In the genomic region with DNA sequence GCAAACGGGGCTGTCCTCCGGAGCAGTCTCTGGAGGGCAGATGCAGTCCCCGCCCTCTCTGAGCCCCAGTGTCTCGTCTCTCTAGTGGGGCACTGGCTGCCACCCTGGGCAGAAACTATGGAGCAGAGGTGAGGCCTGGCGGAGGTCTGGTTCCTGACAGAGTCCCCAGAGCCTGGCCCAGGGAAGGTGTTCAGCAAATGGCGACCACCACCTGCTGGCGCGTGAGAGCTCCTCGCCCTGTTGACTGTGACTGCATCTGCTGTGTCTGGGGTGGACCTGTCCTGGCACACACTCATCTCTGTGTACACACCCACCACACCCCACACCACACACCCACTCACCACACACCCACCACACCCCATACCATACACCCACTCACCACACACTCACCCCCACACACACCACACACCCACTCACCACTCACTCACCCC, we compare ENCODE assay signal across 14 cellular contexts.
"Had no signal": no experiment of that assay in that cellular context is flagged by ENCODE, and none has a peak within 500 bp of the region (broad histone marks: within the 10 kb centered on the region; RNA-seq: fewer than 3 reads in every experiment).

No MANE protein-coding gene starts in this region.

- H3K36me3 Mint-ChIP-seq: activated naive CD4-positive, alpha-beta T cell treated with anti-CD3 and anti-CD28 coated beads, Interleukin-2, amount 50 U/mL, for 24 hours had no signal

- H3K9me3 Mint-ChIP-seq: activated naive CD4-positive, alpha-beta T cell treated with anti-CD3 and anti-CD28 coated beads, Interleukin-2, amount 50 U/mL, for 24 hours; neural progenitor cell had no signal

- DNase-seq: activated CD4-positive, CD25-positive, alpha-beta regulatory T cell; activated CD8-positive, alpha-beta memory T cell treated with anti-CD3 and anti-CD28 coated beads, Interleukin-2, amount 50 U/mL, for 4 hours; amniotic stem cell; brain microvascular endothelial cell; dorsolateral prefrontal cortex; mesenchymal stem cell; SK-N-SH; stimulated activated CD4-positive, alpha-beta T cell treated with anti-CD3 and anti-CD28 coated beads, Interleukin-2, amount 100 ng/mL, for 48 hours; transverse colon had no signal

- H3K27ac Mint-ChIP-seq: activated naive CD4-positive, alpha-beta T cell treated with anti-CD3 and anti-CD28 coated beads, Interleukin-2, amount 50 U/mL, for 24 hours; neural progenitor cell had no signal

- H3K36me3 ChIP-seq: brain microvascular endothelial cell, left lung, neural progenitor cell, pancreas, transverse colon had no signal

- H3K9ac ChIP-seq: neural progenitor cell, SK-N-SH had no signal

- H3K4me1 ChIP-seq: esophagus muscularis mucosa, left lung, neural progenitor cell, pancreas, transverse colon had no signal

- H3K27me3 Mint-ChIP-seq: activated naive CD4-positive, alpha-beta T cell treated with anti-CD3 and anti-CD28 coated beads, Interleukin-2, amount 50 U/mL, for 24 hours had no signal

- H3K9me3 ChIP-seq: esophagus muscularis mucosa, left lung, pancreas, SK-N-SH, transverse colon had no signal

- H3K9me2 ChIP-seq: SK-N-SH had no signal

- ATAC-seq: left lung, pancreas had no signal

- H3K4me2 ChIP-seq: neural progenitor cell, SK-N-SH had no signal

- H3K4me3 ChIP-seq: dorsolateral prefrontal cortex, esophagus muscularis mucosa, left lung, neural progenitor cell, pancreas, transverse colon had no signal

- H3K4me3 Mint-ChIP-seq: activated naive CD4-positive, alpha-beta T cell treated with anti-CD3 and anti-CD28 coated beads, Interleukin-2, amount 50 U/mL, for 24 hours; neural progenitor cell had no signal

- H3K27ac ChIP-seq: brain microvascular endothelial cell, dorsolateral prefrontal cortex, esophagus muscularis mucosa, left lung, neural progenitor cell, pancreas, transverse colon had no signal

- H3K27me3 ChIP-seq: brain microvascular endothelial cell, dorsolateral prefrontal cortex, left lung, neural progenitor cell, pancreas, transverse colon had no signal

- H2AFZ ChIP-seq: neural progenitor cell had no signal
